21 cellular contexts compared by ENCODE assay signal in the genomic region with DNA sequence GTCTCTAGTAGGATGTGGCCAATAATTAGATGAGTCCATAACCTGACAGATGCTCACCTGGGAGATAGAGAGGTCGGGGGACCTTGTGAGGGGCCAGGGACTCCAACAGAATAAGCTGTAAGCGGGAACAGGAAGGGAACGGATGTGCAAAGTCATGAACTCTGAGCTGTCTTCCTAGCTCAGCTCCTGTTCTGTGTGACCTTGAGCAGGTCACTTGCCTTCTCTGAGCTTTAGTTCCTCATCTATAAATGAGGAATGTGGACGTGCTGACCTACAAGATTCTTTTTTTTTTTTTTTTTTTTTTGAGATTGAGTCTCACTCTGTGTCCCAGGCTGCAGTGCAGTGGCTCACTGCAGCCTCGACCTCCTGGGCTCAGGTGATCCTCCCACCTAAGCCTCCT. TPM values are rescaled to one million over a fixed set of nuclear protein-coding genes. Genes with fewer than 3 reads are reported as not detected.
DNase-seq lines count a peak whose midpoint lies in the region; ATAC-seq and TF ChIP-seq lines count a peak whose summit lies in the region.
"Had no signal": no experiment of that assay in that cellular context is flagged by ENCODE, and none has a peak within 500 bp of the region (broad histone marks: within the 10 kb centered on the region; RNA-seq: fewer than 3 reads in every experiment).

No MANE protein-coding gene starts in this region.

- no peak for ATAC-seq in GM21619 (IDR thresholded peaks at IDR 0.05; ENCODE audit: unreplicated experiment)
- ATAC-seq: A549; CD8-positive, alpha-beta T cell; HCT116 had no signal

- peaks cover 14% of the 10 kb centered on the region for H3K9me3 ChIP-seq in BLaER1
- no peaks in the 10 kb centered on the region for H3K9me3 ChIP-seq in HEK293 (ENCODE audit: control insufficient read depth, insufficient read depth, low read depth, low read length)
- no peaks in the 10 kb centered on the region for H3K9me3 ChIP-seq in esophagus squamous epithelium
- peaks cover under 1% of the 10 kb centered on the region for H3K9me3 ChIP-seq in trophoblast cell (ENCODE audit: insufficient read depth, low read depth, low read length)
- H3K9me3 ChIP-seq: BE2C had no signal

- H3K4me1 ChIP-seq in BLaER1 (peaks cover 87% of the 10 kb centered on the region), HEK293 (ENCODE audit: control insufficient read depth, insufficient read depth, low read length) (no peaks in the 10 kb centered on the region), esophagus squamous epithelium (peaks cover 5 to 46% (median 11%) of the 10 kb centered on the region in 3 donors), trophoblast cell (ENCODE audit: control insufficient read depth in 1 of 2, insufficient read depth in 2 of 2, low read length in 2 of 2) (peaks cover 0 to 4% of the 10 kb centered on the region in 2 experiments)
- H3K4me1 ChIP-seq: A549, BE2C had no signal

- peak overlapping the region; percentile 26 for H2BK12ac ChIP-seq in trophoblast cell (ENCODE audit: low read length)

- H2AFZ ChIP-seq in trophoblast cell (ENCODE audit: insufficient read depth, low read length, poor library complexity) = no peak overlapping the region

- no peak overlapping the region for H3K4me3 ChIP-seq in BLaER1
- H3K4me3 ChIP-seq in HEK293 (ENCODE audit: low read depth, low read length) = no peak overlapping the region
- no peak overlapping the region for H3K4me3 ChIP-seq in esophagus squamous epithelium
- H3K4me3 ChIP-seq in trophoblast cell (ENCODE audit: low read depth, low read length) = no peak overlapping the region
- H3K4me3 ChIP-seq: A549, GM23338 had no signal

- no peak overlapping the region for H2BK5ac ChIP-seq in trophoblast cell (ENCODE audit: low read depth, low read length, poor library complexity)

- H3K27me3 ChIP-seq in BLaER1 (no peaks in the 10 kb centered on the region), esophagus squamous epithelium (peaks cover 0 to 4% (median 0%) of the 10 kb centered on the region in 4 donors), trophoblast cell (ENCODE audit: insufficient read depth, low read length) (no peaks in the 10 kb centered on the region)
- H3K27me3 ChIP-seq: BE2C had no signal

- no peak overlapping the region for H4K8ac ChIP-seq in trophoblast cell (ENCODE audit: low read depth, low read length)

- no peaks in the 10 kb centered on the region for H4K20me1 ChIP-seq in BLaER1

- intact Hi-C loops in esophagus squamous epithelium (cut with DNase I) = no loop called here

- POLR2A ChIA-PET in HEK293 (lab: Yijun Ruan, JAX) = no interaction called here
- POLR2A ChIA-PET in HEK293T (lab: Yijun Ruan, JAX) = interaction anchor here (1.3 kb wide), 1 partner anchor 9 kb away, joined by 3 read pairs; no protein-coding TSS in a partner anchor

- no peak overlapping the region for H3K18ac ChIP-seq in trophoblast cell (ENCODE audit: low read length)

- H3K79me1 ChIP-seq in trophoblast cell (ENCODE audit: low read length) = peaks cover 2% of the 10 kb centered on the region

- peak overlapping the region; percentile 68 for H3K4me2 ChIP-seq in BLaER1
- H3K4me2 ChIP-seq in trophoblast cell (ENCODE audit: low read length) = no peak overlapping the region
- H3K4me2 ChIP-seq: A549 had no signal

- CTCF ChIA-PET in HEK293 (lab: Yijun Ruan, JAX) = interaction anchor here (1.0 to 3.7 kb wide), 5 partner anchors 99 to 689 kb away, joined by 3 to 19 read pairs (median 4); no protein-coding TSS in a partner anchor
- CTCF ChIA-PET in HEK293T (lab: Yijun Ruan, JAX) = interaction anchor here (2.1 kb wide), 1 partner anchor 99 kb away, joined by 6 read pairs; no protein-coding TSS in a partner anchor

- no peak overlapping the region for H3K4ac ChIP-seq in trophoblast cell (ENCODE audit: low read depth, low read length)

- no peak for TF ChIP-seq POLR2A in esophagus squamous epithelium (IDR thresholded peaks at IDR 0.05)

- H2AK5ac ChIP-seq in trophoblast cell (ENCODE audit: low read length) = peak overlapping the region; percentile 66

- no peak overlapping the region for H2BK120ac ChIP-seq in trophoblast cell (ENCODE audit: insufficient read depth, low read length, poor library complexity)

- TF ChIP-seq CTCF in HEK293 (tag by site-specific recombination; IDR thresholded peaks at IDR 0.05) (no peak), esophagus squamous epithelium (IDR thresholded peaks at IDR 0.05) (no peak)

- H3K36me3 ChIP-seq in BLaER1 (no peaks in the 10 kb centered on the region), HEK293 (ENCODE audit: control insufficient read depth in 2 of 2, insufficient read depth in 1 of 2, low read length in 2 of 2) (no peaks in the 10 kb centered on the region), esophagus squamous epithelium (no peaks in the 10 kb centered on the region), trophoblast cell (ENCODE audit: control insufficient read depth in 1 of 2, insufficient read depth in 2 of 2, low read length in 2 of 2) (no peaks in the 10 kb centered on the region)
- H3K36me3 ChIP-seq: BE2C had no signal

- DNase-seq in esophagus squamous epithelium (lab: John Stamatoyannopoulos, UW) (no peak), trophoblast cell (no peak), HEK293T (ENCODE audit: extremely low spot score) (no peak), dedifferentiated amniotic fluid mesenchymal stem cell (ENCODE audit: extremely low spot score) (no peak), NCI-H2107 treated with DMSO at 0.1 percent for 48 hours (lab: John Stamatoyannopoulos, UW; ENCODE audit: unreplicated experiment) (no peak)
- DNase-seq: 8988T; ACHN; AML-193; BE2C; C1 segment of cervical spinal cord; Caco-2; CD4-positive, CD25-positive, alpha-beta regulatory T cell; CD8-positive, alpha-beta T cell; DMS153; DND-41 had no signal

- H3K14ac ChIP-seq in trophoblast cell (ENCODE audit: low read length) = no peak overlapping the region

- no peak overlapping the region for H4K91ac ChIP-seq in trophoblast cell (ENCODE audit: low read depth, low read length)

- H3K27ac ChIP-seq in BLaER1 = peak overlapping the region; percentile 74
- H3K27ac ChIP-seq in HEK293 (ENCODE audit: extremely low read depth, low read depth, low read length) = no peak overlapping the region
- H3K27ac ChIP-seq in esophagus squamous epithelium = peak overlapping the region in 3 of 4 donors; percentile 6 to 71 (median 63)
- no peak overlapping the region for H3K27ac ChIP-seq in trophoblast cell (ENCODE audit: low read depth, low read length)
- H3K27ac ChIP-seq: A549 had no signal

- no peak overlapping the region for H3K23ac ChIP-seq in trophoblast cell (ENCODE audit: low read length)

- WGBS in esophagus squamous epithelium, 2 donors = 78 to 82% methylated on average over 5 of the region's 5 CpGs
- WGBS in trophoblast cell (ENCODE audit: extremely low coverage, insufficient coverage, insufficient read length) = no CpG with 5 or more reads among the region's 5 CpGs

- H3K9ac ChIP-seq in BLaER1 = no peak overlapping the region; the same call in 1 of the 2 replicates
- no peak overlapping the region for H3K9ac ChIP-seq in trophoblast cell (ENCODE audit: low read length)

- no peak overlapping the region for H4K12ac ChIP-seq in trophoblast cell (ENCODE audit: low read depth, low read length)

- H3K79me2 ChIP-seq in trophoblast cell (ENCODE audit: control insufficient read depth, insufficient read depth, low read length, poor library complexity) = no peaks in the 10 kb centered on the region

TF ChIP-seq in HEK293, 187 proteins besides CTCF, POLR2A, EP300 and RAD21:
- no peak for TF ChIP-seq ZFP69B (tag by site-specific recombination; IDR thresholded peaks at IDR 0.05)
- TF ChIP-seq, protein P1, sequence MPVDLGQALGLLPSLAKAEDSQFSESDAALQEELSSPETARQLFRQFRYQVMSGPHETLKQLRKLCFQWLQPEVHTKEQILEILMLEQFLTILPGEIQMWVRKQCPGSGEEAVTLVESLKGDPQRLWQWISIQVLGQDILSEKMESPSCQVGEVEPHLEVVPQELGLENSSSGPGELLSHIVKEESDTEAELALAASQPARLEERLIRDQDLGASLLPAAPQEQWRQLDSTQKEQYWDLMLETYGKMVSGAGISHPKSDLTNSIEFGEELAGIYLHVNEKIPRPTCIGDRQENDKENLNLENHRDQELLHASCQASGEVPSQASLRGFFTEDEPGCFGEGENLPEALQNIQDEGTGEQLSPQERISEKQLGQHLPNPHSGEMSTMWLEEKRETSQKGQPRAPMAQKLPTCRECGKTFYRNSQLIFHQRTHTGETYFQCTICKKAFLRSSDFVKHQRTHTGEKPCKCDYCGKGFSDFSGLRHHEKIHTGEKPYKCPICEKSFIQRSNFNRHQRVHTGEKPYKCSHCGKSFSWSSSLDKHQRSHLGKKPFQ (tag by site-specific recombination; IDR thresholded peaks at IDR 0.05) = no peak
- TF ChIP-seq ZNF670 (tag by site-specific recombination; IDR thresholded peaks at IDR 0.05; ENCODE audit: low read depth) = no peak
- 0 out of 2 replicates have a peak, but pooled peaks have one; percentile 8 for TF ChIP-seq ZNF768 (tag by site-specific recombination; IDR thresholded peaks at IDR 0.05)
- no peak for TF ChIP-seq ZNF133 (tag by site-specific recombination; IDR thresholded peaks at IDR 0.05)

TF ChIP-seq in HEK293T, 16 proteins besides CTCF, POLR2A, EP300 and RAD21:
- TF ChIP-seq NFRKB (IDR thresholded peaks at IDR 0.05) (no peak), CTBP1 (IDR thresholded peaks at IDR 0.05; ENCODE audit: borderline replicate concordance) (no peak), ZNF384 (IDR thresholded peaks at IDR 0.05) (no peak), FOXA1 (IDR thresholded peaks at IDR 0.05) (no peak), TARDBP (IDR thresholded peaks at IDR 0.05) (no peak), BHLHE40 (IDR thresholded peaks at IDR 0.05; ENCODE audit: borderline replicate concordance) (no peak), HDGF (IDR thresholded peaks at IDR 0.05; ENCODE audit: borderline replicate concordance) (no peak)
- TF ChIP-seq, protein P2, sequence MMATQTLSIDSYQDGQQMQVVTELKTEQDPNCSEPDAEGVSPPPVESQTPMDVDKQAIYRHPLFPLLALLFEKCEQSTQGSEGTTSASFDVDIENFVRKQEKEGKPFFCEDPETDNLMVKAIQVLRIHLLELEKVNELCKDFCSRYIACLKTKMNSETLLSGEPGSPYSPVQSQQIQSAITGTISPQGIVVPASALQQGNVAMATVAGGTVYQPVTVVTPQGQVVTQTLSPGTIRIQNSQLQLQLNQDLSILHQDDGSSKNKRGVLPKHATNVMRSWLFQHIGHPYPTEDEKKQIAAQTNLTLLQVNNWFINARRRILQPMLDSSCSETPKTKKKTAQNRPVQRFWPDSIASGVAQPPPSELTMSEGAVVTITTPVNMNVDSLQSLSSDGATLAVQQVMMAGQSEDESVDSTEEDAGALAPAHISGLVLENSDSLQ (IDR thresholded peaks at IDR 0.05) = no peak

RNA-seq across cellular contexts. Expression of a gene that starts 58.9 kb away (rescaled TPM):
- total RNA-seq in esophagus squamous epithelium = 10 to 100 TPM; 22.6 to 51.9 (median 33.3) TPM
- polyA plus RNA-seq in trophoblast cell (2013) = 8.6 and 9.2 TPM in 2 replicates

Comparison
In these comparisons a context has a peak if more than half of its experiments do, and no peak if none do; other contexts are left out.
1. H3K27ac ChIP-seq: peak in BLaER1 (single experiment) and esophagus squamous epithelium (3 of 4); none in HEK293 (single experiment) and trophoblast cell (single experiment).